7 cellular contexts compared by ENCODE assay signal in the genomic region with DNA sequence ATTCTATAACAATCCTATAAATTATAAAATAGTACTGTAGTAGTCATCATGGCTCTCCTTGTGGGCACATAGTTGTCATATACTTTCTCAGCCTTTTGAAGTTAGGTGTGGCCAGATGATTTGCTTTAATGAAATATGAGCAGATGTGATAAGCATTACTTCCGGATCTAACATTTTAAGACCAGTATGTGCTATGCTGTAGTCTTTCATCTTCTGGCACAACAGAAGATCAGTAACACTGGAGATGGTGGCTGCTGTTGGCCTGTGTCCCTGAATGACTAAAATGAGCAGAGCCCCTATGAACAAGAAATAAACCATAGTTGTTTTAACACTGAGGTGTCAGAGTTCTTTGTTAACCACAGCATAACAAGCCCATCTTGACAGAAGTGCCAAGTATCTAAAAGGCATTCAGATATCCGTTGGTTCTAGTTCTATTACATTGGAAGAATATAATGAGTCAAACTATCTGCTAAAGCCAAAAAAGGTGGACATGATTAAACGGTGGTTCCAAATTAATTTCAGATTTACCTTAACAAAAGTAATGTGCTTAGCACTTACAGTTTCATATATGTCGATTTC. TPM values are rescaled to one million over a fixed set of nuclear protein-coding genes. Genes with fewer than 3 reads are reported as not detected.
A peak's percentile ranks its signal among the peaks of the same experiment; 100 is the strongest.
DNase-seq lines count a peak whose midpoint lies in the region; ATAC-seq and TF ChIP-seq lines count a peak whose summit lies in the region.

No MANE protein-coding gene starts in this region.

- H3K4me3 Mint-ChIP-seq in IgD-negative memory B cell, result peak overlapping the region in 2 of 4 donors; percentile 33 to 35
- H3K4me3 Mint-ChIP-seq in activated naive CD4-positive, alpha-beta T cell treated with anti-CD3 and anti-CD28 coated beads, Interleukin-2, amount 10 ng/mL, durations not matched to agents 7 days and 5 days, result no peak overlapping the region

- no peak overlapping the region for H3K9ac ChIP-seq in neural cell (ENCODE audit: low read length)

- CTCF ChIA-PET in activated naive CD4-positive, alpha-beta T cell treated with anti-CD3 and anti-CD28 coated beads, Interleukin-2, amount 10 ng/mL, durations not matched to agents 7 days and 5 days (lab: Charles Lee), result no interaction called here

- H3K36me3 ChIP-seq in neural cell (ENCODE audit: insufficient read depth, low read length), result no peaks in the 10 kb centered on the region

- peak overlapping the region; percentile 9 to 46 (median 39) for H3K27ac Mint-ChIP-seq in IgD-negative memory B cell
- H3K27ac Mint-ChIP-seq in activated naive CD4-positive, alpha-beta T cell treated with anti-CD3 and anti-CD28 coated beads, Interleukin-2, amount 10 ng/mL, durations not matched to agents 7 days and 5 days, result peak overlapping the region; percentile 70

- H3K4me1 Mint-ChIP-seq in IgD-negative memory B cell, result peaks cover 56 to 71% (median 67%) of the 10 kb centered on the region in 3 donors
- peaks cover 79% of the 10 kb centered on the region for H3K4me1 Mint-ChIP-seq in activated naive CD4-positive, alpha-beta T cell treated with anti-CD3 and anti-CD28 coated beads, Interleukin-2, amount 10 ng/mL, durations not matched to agents 7 days and 5 days

- peak overlapping the region; percentile 98 for H3K4me3 ChIP-seq in neural cell (ENCODE audit: low read length)
- no peak overlapping the region for H3K4me3 ChIP-seq in coronary artery

- peaks cover 4% of the 10 kb centered on the region for H3F3A ChIP-seq in neural cell (ENCODE audit: insufficient read depth, low read length, poor library complexity, severe bottlenecking)

- DNase-seq in EH (ENCODE audit: low read depth) (peak; percentile 22), coronary artery (ENCODE audit: low spot score) (no peak), NCI-H1105 (lab: John Stamatoyannopoulos, UW) (no peak)
- peak; percentile 43 for DNase-seq in activated naive CD4-positive, alpha-beta T cell treated with anti-CD3 and anti-CD28 coated beads, Interleukin-2, amount 10 ng/mL, durations not matched to agents 7 days and 5 days

- H3K9me3 Mint-ChIP-seq in IgD-negative memory B cell, result no peaks in the 10 kb centered on the region
- no peaks in the 10 kb centered on the region for H3K9me3 Mint-ChIP-seq in activated naive CD4-positive, alpha-beta T cell treated with anti-CD3 and anti-CD28 coated beads, Interleukin-2, amount 10 ng/mL, durations not matched to agents 7 days and 5 days

- no peak overlapping the region for H2AFZ ChIP-seq in neural cell (ENCODE audit: low read depth, low read length)

- no peaks in the 10 kb centered on the region for H3K9me3 ChIP-seq in neural cell (ENCODE audit: low read length)

- peaks cover 3% of the 10 kb centered on the region for H3K36me3 Mint-ChIP-seq in IgD-negative memory B cell
- peaks cover 41% of the 10 kb centered on the region for H3K36me3 Mint-ChIP-seq in activated naive CD4-positive, alpha-beta T cell treated with anti-CD3 and anti-CD28 coated beads, Interleukin-2, amount 10 ng/mL, durations not matched to agents 7 days and 5 days

- no peaks in the 10 kb centered on the region for H3K27me3 Mint-ChIP-seq in IgD-negative memory B cell
- H3K27me3 Mint-ChIP-seq in activated naive CD4-positive, alpha-beta T cell treated with anti-CD3 and anti-CD28 coated beads, Interleukin-2, amount 10 ng/mL, durations not matched to agents 7 days and 5 days, result no peaks in the 10 kb centered on the region

- TF ChIP-seq CTCF in neural cell (IDR thresholded peaks at IDR 0.05; ENCODE audit: poor library complexity, severe bottlenecking), result no peak
- TF ChIP-seq CTCF in coronary artery (IDR thresholded peaks at IDR 0.05), result no peak

- no peak for TF ChIP-seq EP300 in neural cell (conservative IDR thresholded peaks at IDR 0.05; ENCODE audit: poor library complexity, severe bottlenecking)

- no peak for ATAC-seq in GM19397 (IDR thresholded peaks at IDR 0.05; ENCODE audit: unreplicated experiment)

- H3K79me2 ChIP-seq in neural cell (replicated peaks; ENCODE audit: insufficient read depth, low read length), result peaks cover 100% of the 10 kb centered on the region

- H3K27ac ChIP-seq in neural cell (ENCODE audit: low read length), result no peak overlapping the region
- no peak overlapping the region for H3K27ac ChIP-seq in coronary artery

- H4K20me1 ChIP-seq in neural cell (ENCODE audit: insufficient read depth), result peaks cover 46% of the 10 kb centered on the region

- TF ChIP-seq RAD21 in neural cell (conservative IDR thresholded peaks at IDR 0.05), result no peak

- no peaks in the 10 kb centered on the region for H3K9me2 ChIP-seq in neural cell (ENCODE audit: insufficient read depth, low read length)

- H3K4me2 ChIP-seq in neural cell (ENCODE audit: low read length), result peak overlapping the region; percentile 87

- no peaks in the 10 kb centered on the region for H3K27me3 ChIP-seq in neural cell (ENCODE audit: insufficient read depth, low read depth, low read length)

TF ChIP-seq in neural cell, 6 proteins besides CTCF, POLR2A, EP300 and RAD21:
- no peak for TF ChIP-seq POLR2AphosphoS5 (IDR thresholded peaks at IDR 0.05)
- TF ChIP-seq TAF1 (IDR thresholded peaks at IDR 0.05; ENCODE audit: low read depth), result no peak
- TF ChIP-seq EZH2 (IDR thresholded peaks at IDR 0.05; ENCODE audit: borderline replicate concordance, insufficient read depth, low read length, poor library complexity, severe bottlenecking), result no peak
- TF ChIP-seq SMC3 (conservative IDR thresholded peaks at IDR 0.05; ENCODE audit: poor library complexity), result no peak
- no peak for TF ChIP-seq MXI1 (conservative IDR thresholded peaks at IDR 0.05; ENCODE audit: poor library complexity, severe bottlenecking)
- TF ChIP-seq, protein P1, sequence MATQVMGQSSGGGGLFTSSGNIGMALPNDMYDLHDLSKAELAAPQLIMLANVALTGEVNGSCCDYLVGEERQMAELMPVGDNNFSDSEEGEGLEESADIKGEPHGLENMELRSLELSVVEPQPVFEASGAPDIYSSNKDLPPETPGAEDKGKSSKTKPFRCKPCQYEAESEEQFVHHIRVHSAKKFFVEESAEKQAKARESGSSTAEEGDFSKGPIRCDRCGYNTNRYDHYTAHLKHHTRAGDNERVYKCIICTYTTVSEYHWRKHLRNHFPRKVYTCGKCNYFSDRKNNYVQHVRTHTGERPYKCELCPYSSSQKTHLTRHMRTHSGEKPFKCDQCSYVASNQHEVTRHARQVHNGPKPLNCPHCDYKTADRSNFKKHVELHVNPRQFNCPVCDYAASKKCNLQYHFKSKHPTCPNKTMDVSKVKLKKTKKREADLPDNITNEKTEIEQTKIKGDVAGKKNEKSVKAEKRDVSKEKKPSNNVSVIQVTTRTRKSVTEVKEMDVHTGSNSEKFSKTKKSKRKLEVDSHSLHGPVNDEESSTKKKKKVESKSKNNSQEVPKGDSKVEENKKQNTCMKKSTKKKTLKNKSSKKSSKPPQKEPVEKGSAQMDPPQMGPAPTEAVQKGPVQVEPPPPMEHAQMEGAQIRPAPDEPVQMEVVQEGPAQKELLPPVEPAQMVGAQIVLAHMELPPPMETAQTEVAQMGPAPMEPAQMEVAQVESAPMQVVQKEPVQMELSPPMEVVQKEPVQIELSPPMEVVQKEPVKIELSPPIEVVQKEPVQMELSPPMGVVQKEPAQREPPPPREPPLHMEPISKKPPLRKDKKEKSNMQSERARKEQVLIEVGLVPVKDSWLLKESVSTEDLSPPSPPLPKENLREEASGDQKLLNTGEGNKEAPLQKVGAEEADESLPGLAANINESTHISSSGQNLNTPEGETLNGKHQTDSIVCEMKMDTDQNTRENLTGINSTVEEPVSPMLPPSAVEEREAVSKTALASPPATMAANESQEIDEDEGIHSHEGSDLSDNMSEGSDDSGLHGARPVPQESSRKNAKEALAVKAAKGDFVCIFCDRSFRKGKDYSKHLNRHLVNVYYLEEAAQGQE (IDR thresholded peaks at IDR 0.05; ENCODE audit: borderline replicate concordance), result no peak

RNA-seq across cellular contexts. Expression of a gene that starts 6.3 kb away (rescaled TPM):
- polyA plus RNA-seq in IgD-negative memory B cell (4.8 TPM), neural cell (55.7 and 58.6 TPM in 2 replicates)
- 195 and 202 TPM in 2 replicates for polyA minus RNA-seq in neural cell

Comparison
In these comparisons a context has a peak if more than half of its experiments do, and no peak if none do; other contexts are left out.
1. DNase-seq: peak in EH (single experiment) and activated naive CD4-positive, alpha-beta T cell treated with anti-CD3 and anti-CD28 coated beads, Interleukin-2, amount 10 ng/mL, durations not matched to agents 7 days and 5 days (single experiment); none in coronary artery (single experiment) and NCI-H1105 (single experiment).